Comparison of ENCODE assay signal across 1 cellular context in genomic region chr6:33613794-33614166, GRCh38.
TF ChIP-seq lines count a peak whose summit lies in the region.

No MANE protein-coding gene starts in this region.

TF ChIP-seq in H1, 55 proteins besides CTCF, POLR2A, EP300 and RAD21:
- no peak for TF ChIP-seq HDAC2 (IDR thresholded peaks at IDR 0.05; ENCODE audit: borderline replicate concordance in 1 of 2, low read depth in 2 of 2, low read length in 2 of 2)
- no peak for TF ChIP-seq PHF8 (conservative IDR thresholded peaks at IDR 0.05; ENCODE audit: low read depth, low read length)
- no peak for TF ChIP-seq KDM5A (IDR thresholded peaks at IDR 0.05; ENCODE audit: low read length)
- no peak for TF ChIP-seq RFX5 (IDR thresholded peaks at IDR 0.05; ENCODE audit: borderline replicate concordance, low read depth, low read length)
- no peak for TF ChIP-seq RNF2 (IDR thresholded peaks at IDR 0.05; ENCODE audit: borderline replicate concordance, low read depth, low read length, missing control alignments, poor library complexity, severe bottlenecking)
- TF ChIP-seq YY1 (IDR thresholded peaks at IDR 0.05; ENCODE audit: low read depth, low read length), result no peak
- no peak for TF ChIP-seq BCL11A (IDR thresholded peaks at IDR 0.05; ENCODE audit: low read depth in 2 of 2, low read length in 2 of 2)
- no peak for TF ChIP-seq KDM4A (IDR thresholded peaks at IDR 0.05; ENCODE audit: low read depth, low read length, severe bottlenecking)
- no peak for TF ChIP-seq NRF1 (IDR thresholded peaks at IDR 0.05; ENCODE audit: low read depth, low read length)
- TF ChIP-seq CBX8 (IDR thresholded peaks at IDR 0.05; ENCODE audit: borderline replicate concordance, low read depth, low read length), result no peak
- no peak for TF ChIP-seq EGR1 (IDR thresholded peaks at IDR 0.05; ENCODE audit: borderline replicate concordance, low read depth, low read length)
- no peak for TF ChIP-seq ATF2 (IDR thresholded peaks at IDR 0.05; ENCODE audit: low read length)
- no peak for TF ChIP-seq SP4 (IDR thresholded peaks at IDR 0.05; ENCODE audit: low read length)
- no peak for TF ChIP-seq JUND (IDR thresholded peaks at IDR 0.05; ENCODE audit: low read length)
- TF ChIP-seq CHD7 (IDR thresholded peaks at IDR 0.05; ENCODE audit: insufficient replicate concordance, low read length), result no peak
- no peak for TF ChIP-seq JUN (IDR thresholded peaks at IDR 0.05; ENCODE audit: low read depth, low read length)
- no peak for TF ChIP-seq CBX5 (IDR thresholded peaks at IDR 0.05; ENCODE audit: low read depth, low read length)
